Comparison of ENCODE assay signal across 2 cellular contexts in genomic region chr2:233673896-233674295, GRCh38.
TF ChIP-seq lines count a peak whose summit lies in the region.

No MANE protein-coding gene starts in this region.

TF ChIP-seq in A549, 52 proteins besides CTCF, POLR2A, EP300 and RAD21:
- TF ChIP-seq SREBF2 (IDR thresholded peaks at IDR 0.05) = no peak
- no peak for TF ChIP-seq JUN (IDR thresholded peaks at IDR 0.05)
- no peak for TF ChIP-seq CEBPB (IDR thresholded peaks at IDR 0.05)
- no peak for TF ChIP-seq ESRRA (IDR thresholded peaks at IDR 0.05; ENCODE audit: borderline replicate concordance, low read length)
- no peak for TF ChIP-seq POLR2AphosphoS2 (conservative IDR thresholded peaks at IDR 0.05; ENCODE audit: low read length)
- no peak for TF ChIP-seq ZFP36 (IDR thresholded peaks at IDR 0.05; ENCODE audit: borderline replicate concordance, partially characterized antibody)
- no peak for TF ChIP-seq REST (IDR thresholded peaks at IDR 0.05)
- no peak for TF ChIP-seq BCL3 (IDR thresholded peaks at IDR 0.05)
- no peak for TF ChIP-seq HDAC2 (IDR thresholded peaks at IDR 0.05)
- no peak for TF ChIP-seq HOXA7 (CRISPR knock-in tag; IDR thresholded peaks at IDR 0.05)
- no peak for TF ChIP-seq MYC (IDR thresholded peaks at IDR 0.05; ENCODE audit: borderline replicate concordance, low read length)
- no peak for TF ChIP-seq FOSB (CRISPR knock-in tag; IDR thresholded peaks at IDR 0.05)
- TF ChIP-seq CBX8 (IDR thresholded peaks at IDR 0.05) = no peak
- no peak for TF ChIP-seq EHF (CRISPR knock-in tag; IDR thresholded peaks at IDR 0.05)
- TF ChIP-seq ATOH8 (CRISPR knock-in tag; IDR thresholded peaks at IDR 0.05; ENCODE audit: low read depth) = no peak
- TF ChIP-seq FOSL2 (IDR thresholded peaks at IDR 0.05) = no peak
- no peak for TF ChIP-seq FOSL2 (CRISPR knock-in tag; IDR thresholded peaks at IDR 0.05)
- TF ChIP-seq CBX2 (IDR thresholded peaks at IDR 0.05; ENCODE audit: borderline replicate concordance, low read depth) = no peak
- TF ChIP-seq ZNF302 (CRISPR knock-in tag; IDR thresholded peaks at IDR 0.05) = no peak
- TF ChIP-seq RCOR1 (IDR thresholded peaks at IDR 0.05; ENCODE audit: low read depth, low read length) = no peak

TF ChIP-seq in HCT116, 20 proteins besides CTCF, POLR2A, EP300 and RAD21:
- TF ChIP-seq FOSL1 (IDR thresholded peaks at IDR 0.05; ENCODE audit: low read depth) = no peak
